In the genomic region with DNA sequence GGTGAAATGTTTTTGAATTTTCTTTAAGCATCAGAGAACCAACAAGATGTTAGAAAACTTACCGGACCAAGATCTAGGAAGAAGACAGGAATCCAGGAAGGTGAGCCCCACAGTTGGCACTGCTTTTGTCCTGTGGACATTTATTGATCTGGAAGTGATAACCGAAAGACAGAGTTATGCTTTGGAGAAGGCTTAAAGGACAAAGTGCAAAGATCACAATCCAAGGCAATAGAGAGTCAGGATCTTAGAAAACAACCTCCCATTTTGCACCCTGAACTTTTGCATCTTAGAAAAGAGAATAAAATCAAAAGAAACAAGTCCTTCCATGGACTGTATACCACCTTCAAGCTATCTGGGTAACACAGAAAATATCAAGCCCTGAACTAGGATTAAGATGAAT, we compare ENCODE assay signal across 26 cellular contexts.
"Had no signal": no experiment of that assay in that cellular context is flagged by ENCODE, and none has a peak within 500 bp of the region (broad histone marks: within the 10 kb centered on the region; RNA-seq: fewer than 3 reads in every experiment).

No MANE protein-coding gene starts in this region.

- H3K4me3 ChIP-seq: neural progenitor cell, ovary, psoas muscle, skin epidermis, stomach, thoracic aorta, thyroid gland, tibial nerve, upper lobe of left lung, vagina had no signal

- H3K27ac ChIP-seq: neural progenitor cell, ovary, parathyroid adenoma, psoas muscle, skin epidermis, stomach, thoracic aorta, thyroid gland, tibial nerve, upper lobe of left lung, vagina had no signal

- FAIRE-seq: urothelium cell line had no signal

- H3K36me3 ChIP-seq: neural progenitor cell, ovary, stomach, thoracic aorta, thyroid gland, tibial nerve, upper lobe of left lung, vagina had no signal

- H3K9ac ChIP-seq: neural progenitor cell, parathyroid adenoma had no signal

- H3K9me3 ChIP-seq: ovary, psoas muscle, thoracic aorta, thyroid gland, upper lobe of left lung, vagina had no signal

- DNase-seq: naive thymus-derived CD4-positive, alpha-beta T cell; natural killer cell; occipital lobe; ovary; posterior cingulate gyrus; psoas muscle; right cardiac atrium; stimulated activated CD4-positive, alpha-beta T cell treated with anti-CD3 and anti-CD28 coated beads, Interleukin-15, amount 100 ng/mL, for 24 hours; stimulated activated CD4-positive, alpha-beta T cell treated with anti-CD3 and anti-CD28 coated beads, Interleukin-2, amount 100 ng/mL, for 24 hours; stimulated activated CD4-positive, alpha-beta T cell treated with anti-CD3 and anti-CD28 coated beads, Interleukin-2, amount 100 ng/mL, for 48 hours; stimulated activated CD4-positive, alpha-beta T cell treated with anti-CD3 and anti-CD28 coated beads, Interleukin-4, amount 100 ng/mL, for 24 hours; stimulated activated naive B cell treated with anti-CD40 and anti-IgM and Interleukin-4, amounts not matched to agents 10 μg/mL and 1 μg/mL and 100 μg/mL, for 72 hours; stimulated activated naive CD4-positive, alpha-beta T cell treated with Interleukin-2 at 50 U/mL for 16 hours; stomach; thyroid gland; trophoblast cell; upper lobe of left lung had no signal

- H3K4me2 ChIP-seq: neural progenitor cell had no signal

- H3K79me2 ChIP-seq: parathyroid adenoma had no signal

- H2AFZ ChIP-seq: neural progenitor cell, parathyroid adenoma had no signal

- H3K4me1 ChIP-seq: neural progenitor cell, parathyroid adenoma, psoas muscle, thyroid gland, tibial nerve, upper lobe of left lung, vagina had no signal

- H3K27me3 ChIP-seq: neural progenitor cell, ovary, stomach, thyroid gland, tibial nerve, upper lobe of left lung, vagina had no signal

- ATAC-seq: naive thymus-derived CD4-positive, alpha-beta T cell; natural killer cell; psoas muscle; right cardiac atrium; sciatic nerve; stimulated activated effector memory CD8-positive, alpha-beta T cell treated with anti-CD3 and anti-CD28 coated beads, Interleukin-12 subunit alpha, Interleukin-12 subunit beta, amount 100 ng/mL, for 72 hours; stimulated activated naive B cell treated with anti-CD40 and anti-IgM and Interleukin-4, amounts not matched to agents 10 μg/mL and 1 μg/mL and 100 μg/mL, for 72 hours had no signal
